ENCODE assay signal across 12 cellular contexts in genomic region chr10:73899401-73899780, GRCh38. TPM values are rescaled to one million over a fixed set of nuclear protein-coding genes. Genes with fewer than 3 reads are reported as not detected.
A peak's percentile ranks its signal among the peaks of the same experiment; 100 is the strongest.
DNase-seq lines count a peak whose midpoint lies in the region; TF ChIP-seq lines count a peak whose summit lies in the region.
"Had no signal": no experiment of that assay in that cellular context is flagged by ENCODE, and none has a peak within 500 bp of the region (broad histone marks: within the 10 kb centered on the region; RNA-seq: fewer than 3 reads in every experiment).

No MANE protein-coding gene starts in this region.

- H3K4me1 ChIP-seq in fibroblast of lung (ENCODE audit: control insufficient read depth, extremely low read depth, insufficient read depth, low read length) = peaks cover 14% of the 10 kb centered on the region
- H3K4me1 ChIP-seq in skeletal muscle tissue (ENCODE audit: control insufficient read depth in 3 of 3, insufficient read depth in 3 of 3, low read length in 3 of 3) = peaks cover 3 to 8% (median 5%) of the 10 kb centered on the region in 3 donors

- no peaks in the 10 kb centered on the region for H4K20me1 ChIP-seq in fibroblast of lung (ENCODE audit: control insufficient read depth, extremely low read depth, insufficient read depth, low read length)

- peak; percentile 78 for DNase-seq in GM03348 (ENCODE audit: low spot score)
- peak; percentile 76 for DNase-seq in RKO (ENCODE audit: low spot score)
- DNase-seq in fibroblast of lung (ENCODE audit: low read depth in 2 of 2) = peak; percentile 70 to 98
- no peak for DNase-seq in NCI-H146 (lab: John Stamatoyannopoulos, UW)
- DNase-seq in WERI-Rb-1 = no peak
- no peak for DNase-seq in ureter (ENCODE audit: low spot score)
- no peak for DNase-seq in activated T-cell treated with anti-CD3 and anti-CD28 coated beads, Interleukin-2, amount 50 U/mL, for 1 hour
- DNase-seq: activated CD4-positive, alpha-beta T cell treated with anti-CD3 and anti-CD28 coated beads, Interleukin-2, amount 50 U/mL, for 4 hours; caudate nucleus; stimulated activated CD4-positive, alpha-beta T cell treated with anti-CD3 and anti-CD28 coated beads, Interleukin-12 subunit alpha, Interleukin-12 subunit beta, amount 100 ng/mL, for 4 hours had no signal

- H3K27ac ChIP-seq in fibroblast of lung (ENCODE audit: insufficient read depth, low read length) (peak overlapping the region; percentile 89), skeletal muscle tissue (ENCODE audit: low read depth, low read length) (peak overlapping the region; percentile 64), WERI-Rb-1 (no peak overlapping the region)
- H3K27ac ChIP-seq: suprapubic skin had no signal

- H3K9ac ChIP-seq in fibroblast of lung (ENCODE audit: insufficient read depth, low read length) (no peak overlapping the region), skeletal muscle tissue (ENCODE audit: low read depth in 1 of 3, low read length in 3 of 3) (no peak overlapping the region)

- H3K27me3 ChIP-seq in fibroblast of lung (ENCODE audit: control insufficient read depth, insufficient read depth, low read length) (no peaks in the 10 kb centered on the region), skeletal muscle tissue (ENCODE audit: control insufficient read depth in 3 of 3, insufficient read depth in 3 of 3, low read length in 3 of 3) (no peaks in the 10 kb centered on the region), WERI-Rb-1 (ENCODE audit: insufficient read depth, low read depth, severe bottlenecking) (no peaks in the 10 kb centered on the region)
- H3K27me3 ChIP-seq: suprapubic skin had no signal

- H3K9me3 ChIP-seq in fibroblast of lung (ENCODE audit: control insufficient read depth, insufficient read depth, low read depth, low read length) (no peaks in the 10 kb centered on the region), skeletal muscle tissue (ENCODE audit: control insufficient read depth in 3 of 3, low read length in 3 of 3) (no peaks in the 10 kb centered on the region), WERI-Rb-1 (ENCODE audit: severe bottlenecking) (no peaks in the 10 kb centered on the region)
- H3K9me3 ChIP-seq: suprapubic skin had no signal

- H3K36me3 ChIP-seq in fibroblast of lung (ENCODE audit: control insufficient read depth, insufficient read depth, low read length) (no peaks in the 10 kb centered on the region), skeletal muscle tissue (ENCODE audit: control insufficient read depth in 3 of 3, insufficient read depth in 3 of 3, low read length in 3 of 3) (no peaks in the 10 kb centered on the region), WERI-Rb-1 (no peaks in the 10 kb centered on the region)
- H3K36me3 ChIP-seq: suprapubic skin had no signal

- no peak overlapping the region for H3K4me3 ChIP-seq in fibroblast of lung (replicated peaks in 1 of 4; ENCODE audit: control extremely low read depth in 1 of 4, insufficient read depth in 1 of 4, low read depth in 3 of 4, low read length in 4 of 4)
- no peak overlapping the region for H3K4me3 ChIP-seq in skeletal muscle tissue (ENCODE audit: low read length in 3 of 3)
- H3K4me3 ChIP-seq in WERI-Rb-1 (ENCODE audit: low read depth, low read length) = no peak overlapping the region
- H3K4me3 ChIP-seq: suprapubic skin had no signal

- peak overlapping the region; percentile 21 for H3K4me2 ChIP-seq in fibroblast of lung (ENCODE audit: extremely low read depth, insufficient read depth, low read length)

- TF ChIP-seq CTCF in fibroblast of lung (conservative IDR thresholded peaks at IDR 0.05 in 1 of 2, IDR thresholded peaks at IDR 0.05 in 1 of 2; ENCODE audit: low read depth in 1 of 2, low read length in 2 of 2) = no peak
- no peak for TF ChIP-seq CTCF in WERI-Rb-1 (IDR thresholded peaks at IDR 0.05; ENCODE audit: low read depth, low read length)

- no peaks in the 10 kb centered on the region for H3K79me2 ChIP-seq in fibroblast of lung (ENCODE audit: control insufficient read depth, insufficient read depth, low read length)

- no peak overlapping the region for H2AFZ ChIP-seq in fibroblast of lung (ENCODE audit: low read length)

RNA-seq across cellular contexts. Expression of gene PLAU, which starts 11.5 kb away (rescaled TPM):
- total RNA-seq in fibroblast of lung (60.1 and 93.6 TPM in 2 replicates), skeletal muscle tissue (21.4 TPM), ureter (13.8 TPM)
- polyA plus RNA-seq in fibroblast of lung = 98.9 and 332 TPM in 2 replicates
- polyA plus RNA-seq in fibroblast of lung (2012) = 90.2 and 305 TPM in 2 replicates
- polyA minus RNA-seq in fibroblast of lung (ENCODE audit: low replicate concordance) = 90.1 and 281 TPM in 2 replicates

RNA-seq across cellular contexts. Expression of gene CAMK2G, which starts 25.0 kb away (rescaled TPM):
- total RNA-seq in fibroblast of lung (19.8 and 25.9 TPM in 2 replicates), skeletal muscle tissue (16.2 TPM), ureter (80.5 TPM)
- 26.6 and 32.2 TPM in 2 replicates for polyA plus RNA-seq in fibroblast of lung
- 18.0 and 23.2 TPM in 2 replicates for polyA plus RNA-seq in fibroblast of lung (2012)
- polyA minus RNA-seq in fibroblast of lung (ENCODE audit: low replicate concordance) = 27.2 and 39.5 TPM in 2 replicates

Comparison
In these comparisons a context has a peak if more than half of its experiments do, and no peak if none do; other contexts are left out.
1. DNase-seq: peak in GM03348 (single experiment), RKO (single experiment) and fibroblast of lung (2 of 2); none in NCI-H146 (single experiment), WERI-Rb-1 (single experiment), ureter (single experiment) and activated T-cell treated with anti-CD3 and anti-CD28 coated beads, Interleukin-2, amount 50 U/mL, for 1 hour (single experiment).